Comparison of ENCODE assay signal across 17 cellular contexts in genomic region chr16:2716101-2716885, GRCh38. TPM values are rescaled to one million over a fixed set of nuclear protein-coding genes. Genes with fewer than 3 reads are reported as not detected.
A peak's percentile ranks its signal among the peaks of the same experiment; 100 is the strongest.
DNase-seq lines count a peak whose midpoint lies in the region; ATAC-seq and TF ChIP-seq lines count a peak whose summit lies in the region.
"Had no signal": no experiment of that assay in that cellular context is flagged by ENCODE, and none has a peak within 500 bp of the region (broad histone marks: within the 10 kb centered on the region; RNA-seq: fewer than 3 reads in every experiment).

No MANE protein-coding gene starts in this region.

- no peaks in the 10 kb centered on the region for H3K9me2 ChIP-seq in Loucy (replicated peaks; ENCODE audit: low read depth, low read length)

- POLR2A ChIA-PET in MCF 10A (lab: Yijun Ruan, JAX), result interaction anchor here (0.5 to 1.3 kb wide), 2 partner anchors 35 to 231 kb away, joined by 3 read pairs; partner anchors contain the start of gene KCTD5

- no peaks in the 10 kb centered on the region for H3K4me1 Mint-ChIP-seq in MCF 10A (ENCODE audit: insufficient read depth, unreplicated experiment)
- peaks cover 5 to 8% of the 10 kb centered on the region in 2 donors for H3K4me1 Mint-ChIP-seq in effector memory CD8-positive, alpha-beta T cell (ENCODE audit: low read depth in 2 of 2)
- H3K4me1 Mint-ChIP-seq: neural crest cell had no signal

- H3K27me3 ChIP-seq in Loucy (ENCODE audit: insufficient read depth, low read length, poor library complexity, severe bottlenecking), result no peaks in the 10 kb centered on the region

- peaks cover 12% of the 10 kb centered on the region for H3K36me3 Mint-ChIP-seq in MCF 10A (ENCODE audit: insufficient read depth, unreplicated experiment)
- H3K36me3 Mint-ChIP-seq in effector memory CD8-positive, alpha-beta T cell (ENCODE audit: insufficient read depth), result peaks cover 19% of the 10 kb centered on the region

- CTCF ChIA-PET in MCF 10A (lab: Yijun Ruan, JAX), result interaction anchor here (0.6 to 0.7 kb wide), 2 partner anchors 19 to 348 kb away, joined by 3 read pairs; no protein-coding TSS in a partner anchor

- no peaks in the 10 kb centered on the region for H4K20me1 ChIP-seq in Loucy (ENCODE audit: insufficient read depth, low read length, poor library complexity, severe bottlenecking)

- in situ Hi-C loops in T47D (cut with HindIII; ENCODE audit: low pct_unique_long_range_greater_than_20kb, low sequenced_read_pairs), result no loop called here

- ATAC-seq in effector memory CD8-positive, alpha-beta T cell (replicated peaks), result no peak

- DNase-seq in T47D (ENCODE audit: low read depth in 1 of 2, low spot score in 1 of 2), result peak; percentile 42 to 66
- no peak for DNase-seq in MCF 10A (ENCODE audit: unreplicated experiment)
- DNase-seq in effector memory CD8-positive, alpha-beta T cell, result no peak
- no peak for DNase-seq in superior temporal gyrus (ENCODE audit: extremely low spot score)
- DNase-seq in COLO829 (ENCODE audit: low spot score), result no peak
- no peak for DNase-seq in cortex of kidney (lab: John Stamatoyannopoulos, UW)
- DNase-seq: glutamatergic neuron, NCI-H1105, NCI-H2081 treated with DMSO at 0.1 percent for 48 hours, NCI-H510A treated with DMSO at 0.1 percent for 48 hours, SW 1271 had no signal

- intact Hi-C loops in MCF 10A (cut with micrococcal nuclease), result no loop called here

- H3K9me3 ChIP-seq in Loucy (ENCODE audit: insufficient read depth, low read depth, low read length), result no peaks in the 10 kb centered on the region
- H3K9me3 ChIP-seq: left lung, psoas muscle had no signal

- H3K4me3 Mint-ChIP-seq in MCF 10A (ENCODE audit: unreplicated experiment), result no peak overlapping the region
- peak overlapping the region; percentile 10 to 41 for H3K4me3 Mint-ChIP-seq in effector memory CD8-positive, alpha-beta T cell
- H3K4me3 Mint-ChIP-seq: activated CD8-positive, alpha-beta T cell treated with anti-CD3 and anti-CD28 coated beads for 36 hours; neural crest cell had no signal

- no peaks in the 10 kb centered on the region for H3K36me3 ChIP-seq in Loucy (ENCODE audit: insufficient read depth, low read length)
- H3K36me3 ChIP-seq: left lung had no signal

- no peaks in the 10 kb centered on the region for H3K9me3 Mint-ChIP-seq in MCF 10A (ENCODE audit: unreplicated experiment)
- no peaks in the 10 kb centered on the region for H3K9me3 Mint-ChIP-seq in effector memory CD8-positive, alpha-beta T cell
- H3K9me3 Mint-ChIP-seq: activated CD8-positive, alpha-beta T cell treated with anti-CD3 and anti-CD28 coated beads for 36 hours; neural crest cell had no signal

- no peak for TF ChIP-seq CTCF in MCF 10A (IDR thresholded peaks at IDR 0.05; ENCODE audit: unreplicated experiment)
- no peak for TF ChIP-seq CTCF in Loucy (conservative IDR thresholded peaks at IDR 0.05; ENCODE audit: low read length)

- H3K4me3 ChIP-seq in Loucy (ENCODE audit: low read length, poor library complexity, severe bottlenecking), result peak overlapping the region; percentile 69
- H3K4me3 ChIP-seq: left lung, psoas muscle had no signal

- H3K27me3 Mint-ChIP-seq in MCF 10A (ENCODE audit: insufficient read depth, unreplicated experiment), result no peaks in the 10 kb centered on the region
- no peaks in the 10 kb centered on the region for H3K27me3 Mint-ChIP-seq in effector memory CD8-positive, alpha-beta T cell
- H3K27me3 Mint-ChIP-seq: activated CD8-positive, alpha-beta T cell treated with anti-CD3 and anti-CD28 coated beads for 36 hours had no signal

- peaks cover 25% of the 10 kb centered on the region for H3K4me1 ChIP-seq in Loucy (ENCODE audit: insufficient read depth, low read length, poor library complexity, severe bottlenecking)

- H3K79me2 ChIP-seq in Loucy (ENCODE audit: insufficient read depth, low read length), result no peaks in the 10 kb centered on the region

- H3K9ac ChIP-seq in Loucy (ENCODE audit: low read depth, low read length, poor library complexity, severe bottlenecking), result peak overlapping the region; percentile 69

- H3K4me2 ChIP-seq in Loucy (ENCODE audit: low read depth, low read length, poor library complexity, severe bottlenecking), result peak overlapping the region; percentile 75

- BruUV-seq in MCF 10A (replicated peaks; lab: Mats Ljungman, UMichigan), result no TSS peak

- no peak overlapping the region for H3K27ac Mint-ChIP-seq in MCF 10A (ENCODE audit: low read depth, unreplicated experiment)
- no peak overlapping the region for H3K27ac Mint-ChIP-seq in effector memory CD8-positive, alpha-beta T cell
- H3K27ac Mint-ChIP-seq: activated CD8-positive, alpha-beta T cell treated with anti-CD3 and anti-CD28 coated beads for 36 hours had no signal

- H2AFZ ChIP-seq in Loucy (ENCODE audit: low read length), result no peak overlapping the region

- H3F3A ChIP-seq in Loucy (ENCODE audit: low read depth), result no peaks in the 10 kb centered on the region

RNA-seq across cellular contexts. Expression of gene PRSS27, which starts 3.7 kb away (rescaled TPM):
- 5.8 and 6.3 TPM in 2 replicates for total RNA-seq in MCF 10A (2022)
- total RNA-seq: skeletal muscle tissue had no signal

RNA-seq across cellular contexts. Expression of gene KCTD5, which starts 34.0 kb away (rescaled TPM):
- total RNA-seq in MCF 10A (2022), result 49.4 and 51.6 TPM in 2 replicates

RNA-seq across cellular contexts. Expression of gene SRRM2, which starts 36.1 kb away (rescaled TPM):
- 710 and 779 TPM in 2 replicates for total RNA-seq in MCF 10A (2022)

Comparison
In these comparisons a context has a peak if more than half of its experiments do, and no peak if none do; other contexts are left out.
1. DNase-seq: peak in T47D (2 of 2); none in MCF 10A (single experiment), effector memory CD8-positive, alpha-beta T cell (0 of 3), superior temporal gyrus (single experiment), COLO829 (single experiment) and cortex of kidney (single experiment).